ENCODE assay signal across 4 cellular contexts in the genomic region with DNA sequence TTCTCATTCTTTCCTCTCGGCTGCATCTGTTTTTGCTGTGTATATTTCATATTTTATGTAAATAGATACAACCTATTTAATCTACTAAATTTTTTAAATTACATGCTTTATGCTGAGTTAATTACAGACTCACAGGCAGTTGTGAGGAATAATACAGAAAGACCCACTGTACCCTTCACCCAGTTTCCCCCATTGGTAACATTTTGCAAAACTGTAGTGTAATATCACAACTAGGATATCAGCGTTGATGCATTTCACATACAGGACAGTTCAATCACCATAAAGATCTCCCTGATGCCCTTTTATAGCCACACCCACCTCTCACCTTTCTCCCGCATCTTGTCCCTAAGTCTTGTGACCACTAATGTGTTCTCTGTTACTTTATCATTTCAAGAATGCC.
"Had no signal": no experiment of that assay in that cellular context is flagged by ENCODE, and none has a peak within 500 bp of the region (broad histone marks: within the 10 kb centered on the region; RNA-seq: fewer than 3 reads in every experiment).

No MANE protein-coding gene starts in this region.

- H3K4me3 ChIP-seq: K562 had no signal

- H3K27ac ChIP-seq: HL-60, KMS-11 had no signal

- ATAC-seq: HepG2, K562 had no signal
